In the genomic region with DNA sequence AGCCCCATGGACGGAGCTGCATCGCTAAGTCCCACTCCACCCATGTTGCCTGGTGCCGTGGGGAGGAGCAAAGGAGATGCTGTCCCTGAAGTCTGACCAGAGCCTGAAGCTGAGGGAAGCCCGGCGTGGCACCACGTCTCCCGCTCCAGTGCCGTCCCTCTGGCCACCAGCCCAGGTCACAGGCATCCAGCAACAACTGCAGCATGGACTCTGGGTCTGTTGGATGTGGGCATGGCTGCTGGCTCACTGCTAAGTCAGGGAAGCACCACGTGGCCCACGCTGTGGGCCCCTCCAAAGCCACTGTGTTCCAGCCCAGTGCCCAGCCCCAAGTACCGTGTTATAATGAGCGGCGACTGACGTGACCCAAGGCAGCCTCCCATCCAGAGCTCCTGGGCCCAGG, we compare ENCODE assay signal across 10 cellular contexts.
"Had no signal": no experiment of that assay in that cellular context is flagged by ENCODE, and none has a peak within 500 bp of the region (broad histone marks: within the 10 kb centered on the region; RNA-seq: fewer than 3 reads in every experiment).

No MANE protein-coding gene starts in this region.

- H3K4me3 ChIP-seq: dorsolateral prefrontal cortex, left ventricle myocardium inferior, lower lobe of right lung, pancreas, smooth muscle cell, stomach, tibial artery had no signal

- H3K36me3 ChIP-seq: left ventricle myocardium inferior, lower lobe of right lung, neutrophil, pancreas, stomach, tibial artery had no signal

- H3K27ac ChIP-seq: dorsolateral prefrontal cortex, left ventricle myocardium inferior, lower lobe of right lung, neutrophil, pancreas, stomach, tibial artery had no signal

- H3K9me3 ChIP-seq: left ventricle myocardium inferior, lower lobe of right lung, neutrophil, pancreas, stomach, tibial artery had no signal

- H3K27me3 ChIP-seq: neutrophil, pancreas had no signal

- DNase-seq: cortex of kidney had no signal

- H3K4me2 ChIP-seq: smooth muscle cell had no signal

- H3K4me1 ChIP-seq: lower lobe of right lung, pancreas had no signal

- FAIRE-seq: frontal cortex, pancreas had no signal
